ENCODE assay signal across 16 cellular contexts in genomic region chr2:216583606-216584005, GRCh38.
"Had no signal": no experiment of that assay in that cellular context is flagged by ENCODE, and none has a peak within 500 bp of the region (broad histone marks: within the 10 kb centered on the region; RNA-seq: fewer than 3 reads in every experiment).

No MANE protein-coding gene starts in this region.

- H3K4me1 ChIP-seq: body of pancreas, colonic mucosa, lower lobe of right lung, upper lobe of left lung had no signal

- FAIRE-seq: endothelial cell of umbilical vein had no signal

- ATAC-seq: body of pancreas; left colon; mucosa of descending colon; natural killer cell; stimulated activated naive CD8-positive, alpha-beta T cell treated with anti-CD3 and anti-CD28 coated beads, Interleukin-15, Interleukin-2, amounts not matched to agents 100 U/mL and 50 U/mL, for 24 hours had no signal

- H3K27ac ChIP-seq: body of pancreas, colonic mucosa, heart right ventricle, lower lobe of right lung, neutrophil, upper lobe of left lung had no signal

- H3K4me3 ChIP-seq: body of pancreas, colonic mucosa, heart right ventricle, lower lobe of right lung, mucosa of descending colon, upper lobe of left lung had no signal

- DNase-seq: activated CD4-positive, alpha-beta T cell treated with anti-CD3 and anti-CD28 coated beads, Interleukin-2, amount 50 U/mL, for 1 hour; activated CD8-positive, alpha-beta memory T cell treated with anti-CD3 and anti-CD28 coated beads for 24 hours; activated gamma-delta T cell treated with Interleukin-2 at 50 U/mL for 16 hours; central memory CD4-positive, alpha-beta T cell; colonic mucosa; effector CD4-positive, alpha-beta T cell; heart right ventricle; left colon; lower lobe of right lung; mucosa of descending colon; natural killer cell; stimulated activated naive CD8-positive, alpha-beta T cell treated with anti-CD3 and anti-CD28 coated beads, Interleukin-15, Interleukin-2, amounts not matched to agents 100 U/mL and 50 U/mL, for 24 hours; upper lobe of left lung had no signal

- H3K27me3 ChIP-seq: body of pancreas, colonic mucosa, heart right ventricle, upper lobe of left lung had no signal

- H3K36me3 ChIP-seq: colonic mucosa, heart right ventricle, lower lobe of right lung, neutrophil, upper lobe of left lung had no signal

- H3K9me3 ChIP-seq: body of pancreas, colonic mucosa, lower lobe of right lung, mucosa of descending colon, neutrophil, upper lobe of left lung had no signal
